Comparison of ENCODE assay signal across 26 cellular contexts in genomic region chr3:168624195-168624594, GRCh38.
"Had no signal": no experiment of that assay in that cellular context is flagged by ENCODE, and none has a peak within 500 bp of the region (broad histone marks: within the 10 kb centered on the region; RNA-seq: fewer than 3 reads in every experiment).

No MANE protein-coding gene starts in this region.

- H3K27ac ChIP-seq: colonic mucosa, epithelial cell of prostate, esophagus squamous epithelium, gastroesophageal sphincter, heart left ventricle, hepatocyte, left lung, lower lobe of right lung had no signal

- H3K4me1 ChIP-seq: colonic mucosa, esophagus squamous epithelium, gastroesophageal sphincter, heart left ventricle, left lung, lower lobe of right lung had no signal

- FAIRE-seq: endometrium, frontal cortex, kidney had no signal

- H3K9me3 Mint-ChIP-seq: dendritic cell treated with granulocyte-macrophage colony-stimulating factor and Interleukin-4, amounts not matched to agents 40 ng/mL and 50 ng/mL, for 4 days; endodermal cell had no signal

- H3K4me2 ChIP-seq: hepatocyte had no signal

- DNase-seq: colonic mucosa; cortex of kidney; effector CD8-positive, alpha-beta T cell; effector memory CD8-positive, alpha-beta T cell; erythroblast; esophagus squamous epithelium; foreskin fibroblast; heart left ventricle; hypothalamus; immature natural killer cell; islet precursor cell; kidney; kidney glomerular epithelial cell; left lung; left ventricle myocardium superior; lower lobe of right lung; mesenchymal stem cell; midbrain had no signal

- H3K27me3 ChIP-seq: colonic mucosa, esophagus squamous epithelium, gastroesophageal sphincter, hepatocyte, left lung had no signal

- H3K36me3 ChIP-seq: colonic mucosa, esophagus squamous epithelium, gastroesophageal sphincter, heart left ventricle, left lung, lower lobe of right lung had no signal

- H3K9me3 ChIP-seq: colonic mucosa, esophagus squamous epithelium, gastroesophageal sphincter, heart left ventricle, left lung, lower lobe of right lung had no signal

- H3K27me3 Mint-ChIP-seq: dendritic cell treated with granulocyte-macrophage colony-stimulating factor and Interleukin-4, amounts not matched to agents 40 ng/mL and 50 ng/mL, for 4 days; effector memory CD8-positive, alpha-beta T cell had no signal

- H3K4me3 ChIP-seq: colonic mucosa, esophagus squamous epithelium, gastroesophageal sphincter, heart left ventricle, hepatocyte, left lung, lower lobe of right lung had no signal

- H3K4me1 Mint-ChIP-seq: immature natural killer cell had no signal

- H3K36me3 Mint-ChIP-seq: immature natural killer cell had no signal

- ATAC-seq: effector memory CD8-positive, alpha-beta T cell; esophagus mucosa; gastroesophageal sphincter; heart left ventricle; left lung; left ventricle myocardium superior; lower lobe of right lung had no signal

- H2AFZ ChIP-seq: hepatocyte had no signal

- H3K27ac Mint-ChIP-seq: dendritic cell treated with granulocyte-macrophage colony-stimulating factor and Interleukin-4, amounts not matched to agents 40 ng/mL and 50 ng/mL, for 4 days; effector memory CD8-positive, alpha-beta T cell; endodermal cell; immature natural killer cell had no signal

- H3K4me3 Mint-ChIP-seq: dendritic cell treated with granulocyte-macrophage colony-stimulating factor and Interleukin-4, amounts not matched to agents 40 ng/mL and 50 ng/mL, for 4 days; effector memory CD8-positive, alpha-beta T cell; endodermal cell; immature natural killer cell had no signal
